18 cellular contexts compared by ENCODE assay signal in the genomic region with DNA sequence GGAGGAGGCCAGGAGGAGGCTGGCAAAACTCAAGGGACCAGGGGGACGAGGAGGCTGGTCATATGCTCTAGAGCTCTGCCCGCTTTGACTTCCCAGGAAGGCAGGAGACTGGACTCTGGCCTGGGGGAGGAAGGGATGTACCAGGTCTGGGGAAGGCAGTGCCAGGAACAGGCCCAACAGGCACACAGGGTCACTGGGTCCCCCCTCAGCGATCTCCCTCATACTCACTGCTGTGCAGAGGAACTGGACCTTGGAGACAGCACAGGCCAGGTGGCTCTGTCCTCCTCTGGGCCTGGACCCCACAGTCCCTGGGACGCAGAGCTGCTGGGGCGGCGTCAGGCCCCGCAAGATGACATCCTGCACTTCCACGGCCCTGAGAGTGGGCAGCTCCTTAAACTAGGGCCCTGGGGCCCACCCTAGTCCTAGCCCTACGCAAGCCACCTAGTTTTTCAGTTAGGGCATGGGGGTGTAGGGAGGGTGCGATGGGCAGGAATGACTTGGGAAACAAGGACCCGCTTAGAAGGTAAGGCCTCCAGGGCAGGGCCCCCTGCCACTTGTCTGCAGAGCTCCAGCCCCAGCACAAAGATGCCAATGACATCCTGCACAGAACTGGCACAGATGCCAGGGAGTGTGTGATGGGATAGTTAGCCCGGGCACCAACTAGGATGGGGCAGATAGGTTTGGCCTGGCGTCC. TPM values are rescaled to one million over a fixed set of nuclear protein-coding genes. Genes with fewer than 3 reads are reported as not detected.
"Had no signal": no experiment of that assay in that cellular context is flagged by ENCODE, and none has a peak within 500 bp of the region (broad histone marks: within the 10 kb centered on the region; RNA-seq: fewer than 3 reads in every experiment).

No MANE protein-coding gene starts in this region.

- H3K27ac ChIP-seq: thyroid gland had no signal

- H3K9me3 ChIP-seq: thyroid gland had no signal

- H3K36me3 Mint-ChIP-seq: naive thymus-derived CD8-positive, alpha-beta T cell had no signal

- H3K36me3 ChIP-seq: thyroid gland had no signal

- H3K27me3 ChIP-seq: thyroid gland had no signal

- H3K4me3 Mint-ChIP-seq: activated T-cell treated with anti-CD3 and anti-CD28 coated beads, Interleukin-2, amount 50 U/mL, for 24 hours; naive thymus-derived CD8-positive, alpha-beta T cell; stimulated activated naive CD8-positive, alpha-beta T cell treated with anti-CD3 and anti-CD28 coated beads, Interleukin-15, amount 100 ng/mL, for 72 hours; T-helper 17 cell had no signal

- H3K27ac Mint-ChIP-seq: activated T-cell treated with anti-CD3 and anti-CD28 coated beads, Interleukin-2, amount 50 U/mL, for 24 hours; naive thymus-derived CD8-positive, alpha-beta T cell; T-helper 17 cell had no signal

- H3K4me1 Mint-ChIP-seq: naive thymus-derived CD8-positive, alpha-beta T cell; stimulated activated naive CD8-positive, alpha-beta T cell treated with anti-CD3 and anti-CD28 coated beads, Interleukin-15, amount 100 ng/mL, for 72 hours; T-helper 17 cell had no signal

- DNase-seq: activated CD4-positive, alpha-beta T cell treated with anti-CD3 and anti-CD28 coated beads, Interleukin-2, amount 50 U/mL, for 1 hour; activated gamma-delta T cell treated with Interleukin-2 at 50 U/mL for 16 hours; activated T-cell treated with anti-CD3 and anti-CD28 coated beads, Interleukin-2, amount 50 U/mL, for 24 hours; central memory CD4-positive, alpha-beta T cell; cortex of kidney; effector CD8-positive, alpha-beta T cell; hippocampal formation; kidney glomerular epithelial cell; occipital lobe; stimulated activated CD4-positive, alpha-beta T cell treated with anti-CD3 and anti-CD28 coated beads, Interleukin-2, amount 100 ng/mL, for 48 hours; stimulated activated CD8-positive, alpha-beta memory T cell treated with anti-CD3 and anti-CD28 coated beads, Interleukin-4, amount 100 ng/mL, for 48 hours; stimulated activated naive CD8-positive, alpha-beta T cell treated with anti-CD3 and anti-CD28 coated beads, Interleukin-15, amount 100 ng/mL, for 72 hours; T-helper 17 cell; thyroid gland had no signal

- H3K4me3 ChIP-seq: psoas muscle, thyroid gland had no signal

- H3K27me3 Mint-ChIP-seq: activated T-cell treated with anti-CD3 and anti-CD28 coated beads, Interleukin-2, amount 50 U/mL, for 24 hours; stimulated activated naive CD8-positive, alpha-beta T cell treated with anti-CD3 and anti-CD28 coated beads, Interleukin-15, amount 100 ng/mL, for 72 hours; T-helper 17 cell had no signal

- ATAC-seq: naive thymus-derived CD8-positive, alpha-beta T cell; T-helper 17 cell had no signal

- H3K9me3 Mint-ChIP-seq: activated T-cell treated with anti-CD3 and anti-CD28 coated beads, Interleukin-2, amount 50 U/mL, for 24 hours had no signal

RNA-seq across cellular contexts. Expression of gene HTRA3, which starts 59.5 kb away (rescaled TPM):
- total RNA-seq: activated CD8-positive, alpha-beta memory T cell treated with anti-CD3 and anti-CD28 coated beads for 36 hours; mononuclear cell; naive thymus-derived CD8-positive, alpha-beta T cell; T-helper 17 cell had no signal
- polyA plus RNA-seq: naive thymus-derived CD8-positive, alpha-beta T cell had no signal
